In the genomic region with DNA sequence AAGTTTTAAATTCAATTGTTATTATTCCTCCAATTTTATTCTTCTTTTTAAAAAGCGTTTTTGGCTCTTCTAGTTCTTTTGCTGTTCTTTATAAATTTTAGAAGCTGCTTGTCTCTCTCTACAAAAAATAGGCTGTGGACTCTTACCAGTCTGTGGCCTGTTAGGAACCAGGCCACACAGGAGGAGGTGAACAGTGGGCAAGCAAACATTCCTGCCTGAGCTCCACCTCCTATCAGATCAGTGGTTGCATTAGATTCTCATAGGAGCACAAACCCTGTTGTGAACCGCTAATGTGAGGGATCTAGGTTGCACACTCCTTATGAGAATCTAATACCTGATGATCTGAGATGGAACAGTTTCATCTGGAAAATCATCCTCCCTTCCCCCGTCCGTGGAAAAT, we compare ENCODE assay signal across 23 cellular contexts. TPM values are rescaled to one million over a fixed set of nuclear protein-coding genes. Genes with fewer than 3 reads are reported as not detected.
A peak's percentile ranks its signal among the peaks of the same experiment; 100 is the strongest.
DNase-seq lines count a peak whose midpoint lies in the region; ATAC-seq, FAIRE-seq and TF ChIP-seq lines count a peak whose summit lies in the region.
"Had no signal": no experiment of that assay in that cellular context is flagged by ENCODE, and none has a peak within 500 bp of the region (broad histone marks: within the 10 kb centered on the region; RNA-seq: fewer than 3 reads in every experiment).

No MANE protein-coding gene starts in this region.

- H3K4me3 Mint-ChIP-seq in T-cell, result no peak overlapping the region
- H3K4me3 Mint-ChIP-seq: CD4-positive, alpha-beta T cell; GM23338 had no signal

- no peaks in the 10 kb centered on the region for H3K79me1 ChIP-seq in trophoblast cell (ENCODE audit: low read length)

- TF ChIP-seq EP300 in HepG2 (IDR thresholded peaks at IDR 0.05; ENCODE audit: low read depth in 2 of 2, low read length in 2 of 2) (no peak), HepG2 (CRISPR knock-in tag; IDR thresholded peaks at IDR 0.05; ENCODE audit: borderline replicate concordance) (no peak)

- POLR2A ChIA-PET in OCI-LY7 (lab: Charles Lee) (no interaction called here), HepG2 (lab: Yijun Ruan, JAX) (no interaction called here), T-cell (lab: Charles Lee) (no interaction called here)

- H3K27me3 Mint-ChIP-seq in T-cell, result peaks cover 3% of the 10 kb centered on the region in 2 donors
- H3K27me3 Mint-ChIP-seq: CD4-positive, alpha-beta T cell had no signal

- TF ChIP-seq CTCF in OCI-LY7 (conservative IDR thresholded peaks at IDR 0.05; ENCODE audit: low read length) (no peak), HepG2 (CRISPR knock-in tag; IDR thresholded peaks at IDR 0.05) (no peak), kidney (IDR thresholded peaks at IDR 0.05; ENCODE audit: borderline replicate concordance, extremely low read depth, insufficient read depth) (no peak)

- no peak overlapping the region for H3K9ac ChIP-seq in HepG2 (ENCODE audit: insufficient read depth, low read depth, low read length)
- H3K9ac ChIP-seq in trophoblast cell (ENCODE audit: low read length), result no peak overlapping the region
- H3K9ac ChIP-seq in kidney (ENCODE audit: low read length in 2 of 2), result no peak overlapping the region

- CTCF ChIA-PET in OCI-LY7 (lab: Charles Lee; ENCODE audit: unreplicated experiment), result no interaction called here
- CTCF ChIA-PET in HepG2 (lab: Yijun Ruan, JAX; ENCODE audit: low intra/inter-chr PET ratio, low total read pairs), result no interaction called here
- CTCF ChIA-PET in T-cell (lab: Charles Lee), result no interaction called here

- in situ Hi-C loops in HepG2 (cut with HindIII; ENCODE audit: extremely low pct_ligation_motif_present, low pct_unique_long_range_greater_than_20kb), result no loop called here

- H2AFZ ChIP-seq in OCI-LY7 (ENCODE audit: low read length), result no peak overlapping the region
- no peak overlapping the region for H2AFZ ChIP-seq in HepG2 (ENCODE audit: low read length)
- H2AFZ ChIP-seq in trophoblast cell (ENCODE audit: insufficient read depth, low read length, poor library complexity), result no peak overlapping the region
- H2AFZ ChIP-seq: GM23338 had no signal

- H4K8ac ChIP-seq in trophoblast cell (ENCODE audit: low read depth, low read length), result no peak overlapping the region

- no peak for TF ChIP-seq POLR2A in HepG2 (IDR thresholded peaks at IDR 0.05; ENCODE audit: insufficient read depth in 1 of 2, low read depth in 2 of 2, low read length in 2 of 2)

- H3K4me3 ChIP-seq in OCI-LY7 (ENCODE audit: low read depth, low read length, poor library complexity, severe bottlenecking), result no peak overlapping the region
- no peak overlapping the region for H3K4me3 ChIP-seq in HepG2 (replicated peaks in 1 of 3; ENCODE audit: insufficient read depth in 1 of 3, low read depth in 2 of 3, low read length in 3 of 3)
- no peak overlapping the region for H3K4me3 ChIP-seq in trophoblast cell (ENCODE audit: low read depth, low read length)
- H3K4me3 ChIP-seq in kidney (ENCODE audit: low read length in 2 of 2), result no peak overlapping the region
- H3K4me3 ChIP-seq: GM23338 had no signal

- H3K36me3 ChIP-seq in OCI-LY7 (ENCODE audit: insufficient read depth, low read length), result no peaks in the 10 kb centered on the region; the same call in 1 of the 2 replicates
- no peaks in the 10 kb centered on the region for H3K36me3 ChIP-seq in HepG2 (replicated peaks in 1 of 2; ENCODE audit: control insufficient read depth in 1 of 2, insufficient read depth in 2 of 2, low read length in 2 of 2)
- peaks cover 0 to 1% of the 10 kb centered on the region in 2 experiments for H3K36me3 ChIP-seq in trophoblast cell (ENCODE audit: control insufficient read depth in 1 of 2, insufficient read depth in 2 of 2, low read length in 2 of 2)
- no peaks in the 10 kb centered on the region for H3K36me3 ChIP-seq in kidney (ENCODE audit: control insufficient read depth in 1 of 2, insufficient read depth in 2 of 2, low read length in 2 of 2)

- WGBS in HepG2 (ENCODE audit: low lambda C conversion rate), result 52% methylated on average over 4 of the region's 4 CpGs
- no CpG with 5 or more reads among the region's 4 CpGs for WGBS in trophoblast cell (ENCODE audit: extremely low coverage, insufficient coverage, insufficient read length)

- H3K23ac ChIP-seq in trophoblast cell (ENCODE audit: low read length), result no peak overlapping the region

- intact Hi-C loops in OCI-LY7 (cut with micrococcal nuclease; ENCODE audit: unreplicated experiment), result no loop called here
- intact Hi-C loops in HepG2 (cut with micrococcal nuclease; ENCODE audit: unreplicated experiment), result no loop called here
- intact Hi-C loops in kidney (cut with DNase I), result no loop called here

- no peak overlapping the region for H3K14ac ChIP-seq in trophoblast cell (ENCODE audit: low read length)

- H3K79me2 ChIP-seq in OCI-LY7 (ENCODE audit: insufficient read depth, low read depth, low read length) (peaks cover 10% of the 10 kb centered on the region; the same call in 1 of the 2 replicates), HepG2 (ENCODE audit: insufficient read depth, low read length) (peaks cover 46% of the 10 kb centered on the region), trophoblast cell (ENCODE audit: control insufficient read depth, insufficient read depth, low read length, poor library complexity) (peaks cover 3% of the 10 kb centered on the region)

- BruUV-seq in OCI-LY7 (replicated peaks; lab: Mats Ljungman, UMichigan) (no TSS peak), HepG2 (replicated peaks; lab: Mats Ljungman, UMichigan) (no TSS peak)

- no peaks in the 10 kb centered on the region for H4K20me1 ChIP-seq in OCI-LY7 (ENCODE audit: insufficient read depth, low read length)
- H4K20me1 ChIP-seq in HepG2 (ENCODE audit: insufficient read depth, low read length), result no peaks in the 10 kb centered on the region

- H3K9me3 ChIP-seq in OCI-LY7 (ENCODE audit: low read length) (peaks cover 10% of the 10 kb centered on the region), HepG2 (ENCODE audit: low read length) (no peaks in the 10 kb centered on the region), trophoblast cell (ENCODE audit: insufficient read depth, low read depth, low read length) (no peaks in the 10 kb centered on the region), kidney (ENCODE audit: control insufficient read depth in 1 of 2, low read length in 2 of 2) (no peaks in the 10 kb centered on the region)
- H3K9me3 ChIP-seq: Caco-2 had no signal

- ATAC-seq in HepG2 (peak; percentile 80), GM18861 (IDR thresholded peaks at IDR 0.05; ENCODE audit: unreplicated experiment) (no peak), GM21619 (IDR thresholded peaks at IDR 0.05; ENCODE audit: unreplicated experiment) (no peak), T-cell (replicated peaks in 1 of 4) (no peak)
- ATAC-seq: GM23338 had no signal

- no peak overlapping the region for H2BK120ac ChIP-seq in trophoblast cell (ENCODE audit: insufficient read depth, low read length, poor library complexity)

- no peaks in the 10 kb centered on the region for H3K27me3 ChIP-seq in HepG2 (ENCODE audit: control insufficient read depth in 1 of 2, insufficient read depth in 2 of 2, low read length in 2 of 2)
- no peaks in the 10 kb centered on the region for H3K27me3 ChIP-seq in trophoblast cell (ENCODE audit: insufficient read depth, low read length)

- no peaks in the 10 kb centered on the region for H3K9me2 ChIP-seq in OCI-LY7 (ENCODE audit: insufficient read depth, low read length)

- H3K27ac Mint-ChIP-seq in T-cell, result no peak overlapping the region
- H3K27ac Mint-ChIP-seq: CD4-positive, alpha-beta T cell; GM23338 had no signal

- no peak overlapping the region for H2BK5ac ChIP-seq in trophoblast cell (ENCODE audit: low read depth, low read length, poor library complexity)

- no peak overlapping the region for H2AK5ac ChIP-seq in trophoblast cell (ENCODE audit: low read length)

- H4K12ac ChIP-seq in trophoblast cell (ENCODE audit: low read depth, low read length), result no peak overlapping the region

- no peak for DNase-seq in OCI-LY7 (ENCODE audit: low spot score)
- DNase-seq in HepG2 (ENCODE audit: low spot score), result peak; percentile 18
- DNase-seq in trophoblast cell, result no peak
- no peak for DNase-seq in kidney
- DNase-seq in T-cell, result no peak
- DNase-seq: ACHN; Caco-2; CD4-positive, alpha-beta T cell; DMS153; DMS79; GDM1; HCEC 1CT; IMR-90; KBM-7 had no signal

- no peak for TF ChIP-seq RAD21 in HepG2 (CRISPR knock-in tag; IDR thresholded peaks at IDR 0.05)

- H3K4me2 ChIP-seq in OCI-LY7 (ENCODE audit: low read length) (peak overlapping the region; percentile 50), HepG2 (ENCODE audit: low read depth, low read length) (no peak overlapping the region), trophoblast cell (ENCODE audit: low read length) (no peak overlapping the region)
- H3K4me2 ChIP-seq: GM23338 had no signal

- no peak overlapping the region for H2BK12ac ChIP-seq in trophoblast cell (ENCODE audit: low read length)

- no peak overlapping the region for H3K18ac ChIP-seq in trophoblast cell (ENCODE audit: low read length)

- peaks cover 21% of the 10 kb centered on the region for H3K4me1 ChIP-seq in OCI-LY7 (ENCODE audit: insufficient read depth, low read length, poor library complexity, severe bottlenecking)
- peaks cover 16% of the 10 kb centered on the region; the same call in 1 of the 2 replicates for H3K4me1 ChIP-seq in HepG2 (ENCODE audit: insufficient read depth, low read length)
- H3K4me1 ChIP-seq in trophoblast cell (ENCODE audit: control insufficient read depth in 1 of 2, insufficient read depth in 2 of 2, low read length in 2 of 2), result no peaks in the 10 kb centered on the region
- H3K4me1 ChIP-seq in kidney (ENCODE audit: control insufficient read depth in 1 of 2, insufficient read depth in 1 of 2, low read depth in 1 of 2, low read length in 2 of 2), result peaks cover 0 to 2% of the 10 kb centered on the region in 2 donors
- H3K4me1 ChIP-seq: Caco-2 had no signal

- H3K4ac ChIP-seq in trophoblast cell (ENCODE audit: low read depth, low read length), result peak overlapping the region; percentile 62

- H3K9me3 Mint-ChIP-seq in T-cell, result peaks cover 0 to 4% (median 0%) of the 10 kb centered on the region in 3 donors
- H3K9me3 Mint-ChIP-seq: CD4-positive, alpha-beta T cell; GM23338 had no signal

- no peaks in the 10 kb centered on the region for H3K36me3 Mint-ChIP-seq in T-cell

- H4K91ac ChIP-seq in trophoblast cell (ENCODE audit: low read depth, low read length), result no peak overlapping the region

- H3K4me1 Mint-ChIP-seq in T-cell, result no peaks in the 10 kb centered on the region

- no peak overlapping the region for H3K27ac ChIP-seq in OCI-LY7 (ENCODE audit: low read depth, low read length, poor library complexity, severe bottlenecking)
- H3K27ac ChIP-seq in HepG2 (ENCODE audit: extremely low read length, insufficient read depth, low read length), result no peak overlapping the region
- no peak overlapping the region for H3K27ac ChIP-seq in trophoblast cell (ENCODE audit: low read depth, low read length)
- no peak overlapping the region for H3K27ac ChIP-seq in kidney (ENCODE audit: low read depth in 2 of 2, low read length in 2 of 2)
- H3K27ac ChIP-seq: C4-2B, HL-60 had no signal

- peak; percentile 50 for FAIRE-seq in HepG2 (lab: Jason Lieb, UNC)
- FAIRE-seq in kidney (lab: Jason Lieb, UNC), result no peak
- FAIRE-seq: A204.1, D721Med, GM12892, H54 had no signal

RNA-seq across cellular contexts. Expression of a gene that starts 23.1 kb away (rescaled TPM):
- 6.1 and 6.5 TPM in 2 replicates for total RNA-seq in OCI-LY7 (2014; rRNA removed; shearing (Covaris generic))
- total RNA-seq in OCI-LY7 (2022) (10.7 and 12.8 TPM in 2 replicates), HepG2 (2016; rRNA removed; fragmentation: Illumina TruSeq; extraction: Trizol) (7.7 and 16.9 TPM in 2 replicates), kidney (13.1 TPM), T-cell (1 to 10 TPM in 3 of 5 donors, under 1 TPM in 2; 0.21 to 1.3 (median 1.0) TPM)
- 1.0 and 1.6 TPM in 2 replicates for total RNA-seq in HepG2 (2016; cell fraction: cytosol; rRNA removed; fragmentation: Illumina TruSeq; extraction: Trizol; ENCODE audit: low read depth)
- 7.4 and 14.6 TPM in 2 replicates for total RNA-seq in HepG2 (2016; cell fraction: insoluble cytoplasmic fraction; rRNA removed; fragmentation: Illumina TruSeq; extraction: Trizol)
- total RNA-seq in HepG2 (2016; cell fraction: membrane; rRNA removed; fragmentation: Illumina TruSeq; extraction: Trizol), result 4.6 and 5.1 TPM in 2 replicates
- 7.6 and 8.0 TPM in 2 replicates for total RNA-seq in HepG2 (2016; cell fraction: nucleus; rRNA removed; fragmentation: Illumina TruSeq; extraction: Trizol)
- polyA plus RNA-seq in HepG2 (2011; rRNA removed) (7.8 and 8.2 TPM in 2 replicates), kidney (ENCODE audit: insufficient read depth, low read depth, low replicate concordance) (3.2 TPM)
- 4.0 and 5.8 TPM in 2 replicates for polyA plus RNA-seq in HepG2 (2011; cell fraction: cytosol; rRNA removed)
- 4.2 and 5.2 TPM in 2 replicates for polyA plus RNA-seq in HepG2 (2011; cell fraction: nucleus; rRNA removed)
- polyA plus RNA-seq in HepG2 (2012), result 8.5 and 8.8 TPM in 2 replicates
- polyA plus RNA-seq in HepG2 (2016; cell fraction: cytosol; fragmentation: Illumina TruSeq; extraction: Trizol; ENCODE audit: low read depth), result 0.50 and 0.54 TPM in 2 replicates
- polyA plus RNA-seq in HepG2 (2016; cell fraction: insoluble cytoplasmic fraction; fragmentation: Illumina TruSeq; extraction: Trizol; ENCODE audit: low read depth), result 14.0 TPM in 2 replicates
- polyA plus RNA-seq in HepG2 (2016; cell fraction: membrane; fragmentation: Illumina TruSeq; extraction: Trizol; ENCODE audit: low read depth), result 2.4 and 2.9 TPM in 2 replicates
- polyA plus RNA-seq in HepG2 (2016; cell fraction: nucleus; fragmentation: Illumina TruSeq; extraction: Trizol; ENCODE audit: insufficient read depth, low read depth), result 11.0 and 11.4 TPM in 2 replicates
- 6.2 and 27.6 TPM in 2 replicates for polyA minus RNA-seq in HepG2 (2011; rRNA and poly(A)+ RNA removed; ENCODE audit: low replicate concordance)
- polyA minus RNA-seq in HepG2 (2011; cell fraction: cytosol; rRNA and poly(A)+ RNA removed), result 6.2 and 7.2 TPM in 2 replicates
- polyA minus RNA-seq in HepG2 (2011; cell fraction: nucleus; rRNA and poly(A)+ RNA removed), result 7.5 and 8.7 TPM in 2 replicates
- polyA plus RNA-seq in trophoblast cell (2013), result 15.6 and 15.7 TPM in 2 replicates
